In genomic region chr17:57294629-57295501, GRCh38 we compare ENCODE assay signal across 8 cellular contexts. TPM values are rescaled to one million over a fixed set of nuclear protein-coding genes. Genes with fewer than 3 reads are reported as not detected.
DNase-seq lines count a peak whose midpoint lies in the region; ATAC-seq lines count a peak whose summit lies in the region.

No MANE protein-coding gene starts in this region.

- peak overlapping the region; percentile 31 for H3K27ac Mint-ChIP-seq in activated T-helper 17 cell treated with anti-CD3 and anti-CD28 coated beads, Interleukin-2, amount 50 U/mL, for 72 hours

- H3K4me3 Mint-ChIP-seq in activated T-helper 17 cell treated with anti-CD3 and anti-CD28 coated beads, Interleukin-2, amount 50 U/mL, for 72 hours, result peak overlapping the region; percentile 7

- no peaks in the 10 kb centered on the region for H3K9me3 Mint-ChIP-seq in activated T-helper 17 cell treated with anti-CD3 and anti-CD28 coated beads, Interleukin-2, amount 50 U/mL, for 72 hours

- H3K4me3 ChIP-seq in mesodermal cell (ENCODE audit: extremely low read depth, insufficient read depth, low read length, poor library complexity, severe bottlenecking), result no peak overlapping the region

- H3K27me3 Mint-ChIP-seq in activated T-helper 17 cell treated with anti-CD3 and anti-CD28 coated beads, Interleukin-2, amount 50 U/mL, for 72 hours, result no peaks in the 10 kb centered on the region

- H3K4me1 Mint-ChIP-seq in activated T-helper 17 cell treated with anti-CD3 and anti-CD28 coated beads, Interleukin-2, amount 50 U/mL, for 72 hours, result peaks cover 24% of the 10 kb centered on the region

- peaks cover 39% of the 10 kb centered on the region for H3K4me1 ChIP-seq in mesodermal cell (ENCODE audit: control insufficient read depth, insufficient read depth, low read length, poor library complexity, severe bottlenecking)

- peak; percentile 77 for ATAC-seq in activated T-helper 17 cell treated with anti-CD3 and anti-CD28 coated beads, Interleukin-2, amount 50 U/mL, for 72 hours (replicated peaks)
- ATAC-seq in GM18502 (IDR thresholded peaks at IDR 0.05; ENCODE audit: poor library complexity, unreplicated experiment) (no peak), HG03571 (IDR thresholded peaks at IDR 0.05; ENCODE audit: unreplicated experiment) (no peak)

- WGBS in mesodermal cell (ENCODE audit: insufficient coverage in 2 of 2), 2 experiments, result 85% methylated on average over 5 of the region's 10 CpGs

- peaks cover 23% of the 10 kb centered on the region for H3K9me3 ChIP-seq in mesodermal cell (ENCODE audit: control insufficient read depth, low read length)

- peak overlapping the region; percentile 92 for H3K27ac ChIP-seq in mesodermal cell (ENCODE audit: low read depth, low read length, severe bottlenecking)

- DNase-seq in DMS79 (lab: John Stamatoyannopoulos, UW), result peak; percentile 58
- DNase-seq in NCI-H2171 treated with DMSO at 0.1 percent for 48 hours (lab: John Stamatoyannopoulos, UW), result peak; percentile 91
- no peak for DNase-seq in NOMO-1 (lab: John Stamatoyannopoulos, UW; ENCODE audit: unreplicated experiment in 2 of 2)
- no peak for DNase-seq in kidney glomerular epithelial cell (lab: John Stamatoyannopoulos, UW)

- peaks cover 82% of the 10 kb centered on the region for H3K36me3 Mint-ChIP-seq in activated T-helper 17 cell treated with anti-CD3 and anti-CD28 coated beads, Interleukin-2, amount 50 U/mL, for 72 hours (ENCODE audit: low read depth)

- H3K36me3 ChIP-seq in mesodermal cell (ENCODE audit: control insufficient read depth, insufficient read depth, low read length), result peaks cover 63% of the 10 kb centered on the region

RNA-seq across cellular contexts. Expression of gene MSI2, which starts 38.5 kb away (rescaled TPM):
- total RNA-seq in activated T-helper 17 cell treated with anti-CD3 and anti-CD28 coated beads, Interleukin-2, amount 50 U/mL, for 72 hours, result 100 to 1,000 TPM in 1 of 2 donors, 10 to 100 TPM in 1; 96.3 to 128 TPM
- polyA plus RNA-seq in mesodermal cell (2013, experiment 1 of 2), result 58.1 TPM
- 55.9 TPM for polyA plus RNA-seq in mesodermal cell (2013, experiment 2 of 2)

Comparison
In these comparisons a context has a peak if more than half of its experiments do, and no peak if none do; other contexts are left out.
1. DNase-seq: peak in DMS79 (single experiment) and NCI-H2171 treated with DMSO at 0.1 percent for 48 hours (single experiment); none in NOMO-1 (0 of 2) and kidney glomerular epithelial cell (single experiment).